Comparison of ENCODE assay signal across 10 cellular contexts in the genomic region with DNA sequence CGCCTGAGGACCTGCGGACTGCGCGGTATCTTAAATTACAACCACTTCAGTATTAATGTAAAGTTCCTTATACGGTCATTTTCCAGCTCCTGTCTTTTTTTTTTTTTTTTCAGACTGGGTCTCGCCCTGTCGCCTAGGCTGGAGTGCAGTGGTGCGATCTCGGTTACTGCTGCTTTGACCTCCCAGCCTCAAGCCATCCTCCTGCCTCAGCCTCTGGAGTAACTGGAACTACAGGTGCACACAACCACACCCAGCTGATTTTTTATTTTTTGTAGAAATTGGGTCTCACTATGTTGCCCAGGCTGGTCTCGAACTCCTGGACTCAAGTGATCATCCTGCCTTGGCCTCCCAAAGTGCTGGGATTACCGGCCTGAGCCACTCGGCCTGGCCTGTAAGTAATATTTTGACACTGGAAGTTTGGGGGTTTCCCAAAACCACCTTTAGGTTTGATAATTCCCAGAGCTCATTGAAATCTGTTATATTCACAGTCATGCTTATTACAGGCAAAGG. TPM values are rescaled to one million over a fixed set of nuclear protein-coding genes. Genes with fewer than 3 reads are reported as not detected.
DNase-seq lines count a peak whose midpoint lies in the region; ATAC-seq and TF ChIP-seq lines count a peak whose summit lies in the region.
"Had no signal": no experiment of that assay in that cellular context is flagged by ENCODE, and none has a peak within 500 bp of the region (broad histone marks: within the 10 kb centered on the region; RNA-seq: fewer than 3 reads in every experiment).

No MANE protein-coding gene starts in this region.

- intact Hi-C loops in activated CD4-positive, alpha-beta T cell treated with anti-CD3 and anti-CD28 coated beads for 36 hours (cut with DNase I, micrococcal nuclease), result loop anchor here (5.0 kb wide), 4 partner anchors 36 to 411 kb away; a partner anchor contains a TSS
- intact Hi-C loops in testis (cut with DNase I; ENCODE audit: low total_unique reads), result loop anchor here (10.0 kb wide), 1 partner anchor 108 kb away; no protein-coding TSS in a partner anchor

- no peaks in the 10 kb centered on the region for H3K27me3 Mint-ChIP-seq in activated CD4-positive, alpha-beta T cell treated with anti-CD3 and anti-CD28 coated beads for 36 hours

- peaks cover 6% of the 10 kb centered on the region for H3K4me1 ChIP-seq in SJSA1 (replicated peaks)
- peaks cover 0 to 15% of the 10 kb centered on the region in 2 donors for H3K4me1 ChIP-seq in right atrium auricular region
- peaks cover 12% of the 10 kb centered on the region for H3K4me1 ChIP-seq in testis

- no peaks in the 10 kb centered on the region for H3K27me3 ChIP-seq in SJSA1 (replicated peaks)
- H3K27me3 ChIP-seq in right atrium auricular region, result no peaks in the 10 kb centered on the region
- H3K27me3 ChIP-seq in testis, result no peaks in the 10 kb centered on the region

- no peak for DNase-seq in activated CD4-positive, alpha-beta T cell treated with anti-CD3 and anti-CD28 coated beads for 36 hours
- DNase-seq in activated CD4-positive, alpha-beta T cell treated with anti-CD3 and anti-CD28 coated beads for 48 hours, result no peak
- DNase-seq in SJSA1 (ENCODE audit: low read depth in 1 of 2, low spot score in 2 of 2) (no peak), right atrium auricular region (ENCODE audit: low spot score) (no peak), testis (no peak), G401 (ENCODE audit: low spot score) (no peak)
- no peak for DNase-seq in activated effector memory CD4-positive, alpha-beta T cell treated with anti-CD3 and anti-CD28 coated beads, Interleukin-2, amount 50 U/mL, for 16 hours

- peak; percentile 23 for ATAC-seq in activated CD4-positive, alpha-beta T cell treated with anti-CD3 and anti-CD28 coated beads for 36 hours
- ATAC-seq in HG02870 (IDR thresholded peaks at IDR 0.05; ENCODE audit: unreplicated experiment), result no peak

- WGBS in testis, 2 donors, result 11 to 17% methylated on average over 12 of the region's 12 CpGs

- H3K4me3 ChIP-seq in SJSA1 (peak overlapping the region; percentile 88), right atrium auricular region (peak overlapping the region; percentile 86 to 96), testis (peak overlapping the region; percentile 84 to 96)

- POLR2A ChIA-PET in activated CD4-positive, alpha-beta T cell treated with anti-CD3 and anti-CD28 coated beads for 36 hours (lab: Charles Lee), result interaction anchor here (1.4 to 1.6 kb wide), 2 partner anchors 58 to 97 kb away, joined by 3 to 13 read pairs; a partner anchor contains a TSS

- peaks cover 9% of the 10 kb centered on the region for H3K36me3 Mint-ChIP-seq in activated CD4-positive, alpha-beta T cell treated with anti-CD3 and anti-CD28 coated beads for 36 hours (ENCODE audit: low read depth)

- H3K9me3 Mint-ChIP-seq in activated CD4-positive, alpha-beta T cell treated with anti-CD3 and anti-CD28 coated beads for 36 hours (ENCODE audit: low read depth), result no peaks in the 10 kb centered on the region

- no peak overlapping the region for H3K27ac Mint-ChIP-seq in activated CD4-positive, alpha-beta T cell treated with anti-CD3 and anti-CD28 coated beads for 36 hours

- no peak for TF ChIP-seq POLR2A in testis (IDR thresholded peaks at IDR 0.05)

- no peak for TF ChIP-seq CTCF in right atrium auricular region (IDR thresholded peaks at IDR 0.05)
- no peak for TF ChIP-seq CTCF in testis (IDR thresholded peaks at IDR 0.05)

- CTCF ChIA-PET in activated CD4-positive, alpha-beta T cell treated with anti-CD3 and anti-CD28 coated beads for 36 hours (lab: Charles Lee), result interaction anchor here (0.7 to 4.5 kb wide), 19 partner anchors 9 to 142 kb away, joined by 3 to 47 read pairs (median 6); a partner anchor contains a TSS

- H3K36me3 ChIP-seq in SJSA1, result peaks cover 20% of the 10 kb centered on the region
- no peaks in the 10 kb centered on the region for H3K36me3 ChIP-seq in right atrium auricular region
- no peaks in the 10 kb centered on the region for H3K36me3 ChIP-seq in testis (ENCODE audit: low read depth, missing control alignments)

- H3K4me1 Mint-ChIP-seq in activated CD4-positive, alpha-beta T cell treated with anti-CD3 and anti-CD28 coated beads for 36 hours, result peaks cover 32% of the 10 kb centered on the region

- peak overlapping the region; percentile 93 for H3K4me3 Mint-ChIP-seq in activated CD4-positive, alpha-beta T cell treated with anti-CD3 and anti-CD28 coated beads for 36 hours

- H3K27ac ChIP-seq in SJSA1, result no peak overlapping the region
- H3K27ac ChIP-seq in right atrium auricular region, result peak overlapping the region in 1 of 2 donors; percentile 89
- H3K27ac ChIP-seq in testis, result no peak overlapping the region

- in situ Hi-C loops in G401 (cut with HindIII; ENCODE audit: low sequenced_read_pairs), result no loop called here

- no peaks in the 10 kb centered on the region for H3K9me3 ChIP-seq in SJSA1 (replicated peaks)
- H3K9me3 ChIP-seq in right atrium auricular region, result no peaks in the 10 kb centered on the region
- no peaks in the 10 kb centered on the region for H3K9me3 ChIP-seq in testis

RNA-seq across cellular contexts. Expression of a gene that starts 0.4 kb away (rescaled TPM):
- total RNA-seq in activated CD4-positive, alpha-beta T cell treated with anti-CD3 and anti-CD28 coated beads for 36 hours, result 1 to 10 TPM; 1.4 to 3.5 TPM
- total RNA-seq in SJSA1 (2014; rRNA removed; shearing (Covaris generic)), result 4.8 and 6.4 TPM in 2 replicates
- total RNA-seq in right atrium auricular region (1 to 10 TPM; 2.1 to 2.3 TPM), testis (10 to 100 TPM in 1 of 2 donors, 1 to 10 TPM in 1; 9.2 to 12.2 TPM)
- polyA plus RNA-seq in testis (ENCODE audit: insufficient read depth, low read depth, low replicate concordance), result 6.6 TPM
- 5.3 and 15.5 TPM in 2 replicates for total RNA-seq in G401 (2014; rRNA removed; shearing (Covaris generic))

RNA-seq across cellular contexts. Expression of a gene that starts 6.9 kb away (rescaled TPM):
- total RNA-seq in activated CD4-positive, alpha-beta T cell treated with anti-CD3 and anti-CD28 coated beads for 36 hours, result 10 to 100 TPM in 1 of 2 experiments, 1 to 10 TPM in 1; 9.0 to 10.7 TPM
- total RNA-seq in SJSA1 (2014; rRNA removed; shearing (Covaris generic)), result 16.9 and 22.7 TPM in 2 replicates
- total RNA-seq in right atrium auricular region (10 to 100 TPM in 1 of 2 donors, 1 to 10 TPM in 1; 6.7 to 11.1 TPM), testis (10 to 100 TPM; 23.9 to 26.7 TPM)
- 15.0 TPM for polyA plus RNA-seq in testis (ENCODE audit: insufficient read depth, low read depth, low replicate concordance)
- total RNA-seq in G401 (2014; rRNA removed; shearing (Covaris generic)), result 19.9 and 31.4 TPM in 2 replicates

RNA-seq across cellular contexts. Expression of a gene that starts 18.1 kb away (rescaled TPM):
- total RNA-seq in activated CD4-positive, alpha-beta T cell treated with anti-CD3 and anti-CD28 coated beads for 36 hours, result not detected
- not detected in 2 replicates for total RNA-seq in SJSA1 (2014; rRNA removed; shearing (Covaris generic))
- total RNA-seq in right atrium auricular region, result not detected
- total RNA-seq in testis, result 10 to 100 TPM in 1 of 2 donors, 1 to 10 TPM in 1; 2.5 to 10.8 TPM
- 19.7 TPM for polyA plus RNA-seq in testis (ENCODE audit: insufficient read depth, low read depth, low replicate concordance)
- 4.1 and 27.2 TPM in 2 replicates for total RNA-seq in G401 (2014; rRNA removed; shearing (Covaris generic))
- total RNA-seq: bronchial epithelial cell, NCI-H460 had no signal

RNA-seq across cellular contexts. Expression of a gene that starts 34.3 kb away (rescaled TPM):
- under 1 TPM; 0.72 to 0.94 TPM for total RNA-seq in activated CD4-positive, alpha-beta T cell treated with anti-CD3 and anti-CD28 coated beads for 36 hours
- total RNA-seq in SJSA1 (2014; rRNA removed; shearing (Covaris generic)), result 0.03 and 0.05 TPM in 2 replicates
- not detected for total RNA-seq in right atrium auricular region
- 1 to 10 TPM; 4.5 to 6.5 TPM for total RNA-seq in testis
- 1.6 TPM for polyA plus RNA-seq in testis (ENCODE audit: insufficient read depth, low read depth, low replicate concordance)
- total RNA-seq in G401 (2014; rRNA removed; shearing (Covaris generic)), result 12.4 and 15.6 TPM in 2 replicates

RNA-seq across cellular contexts. Expression of a gene that starts 52.4 kb away (rescaled TPM):
- total RNA-seq in activated CD4-positive, alpha-beta T cell treated with anti-CD3 and anti-CD28 coated beads for 36 hours, result 100 to 1,000 TPM in 1 of 2 experiments, 10 to 100 TPM in 1; 99.4 to 126 TPM
- 79.0 and 90.0 TPM in 2 replicates for total RNA-seq in SJSA1 (2014; rRNA removed; shearing (Covaris generic))
- total RNA-seq in right atrium auricular region (10 to 100 TPM; 60.0 to 80.9 TPM), testis (10 to 100 TPM; 80.6 to 96.1 TPM)
- 130 TPM for polyA plus RNA-seq in testis (ENCODE audit: insufficient read depth, low read depth, low replicate concordance)
- total RNA-seq in G401 (2014; rRNA removed; shearing (Covaris generic)), result 159 and 162 TPM in 2 replicates
